Comparison of ENCODE assay signal across 1 cellular context in genomic region chr19:29605653-29606419, GRCh38.
TF ChIP-seq lines count a peak whose summit lies in the region.

Gene POP4, plus strand, starts transcription at chr19:29606283. Its CDS starts 36 bp downstream, at chr19:29606319.

TF ChIP-seq in GM12878, 131 proteins besides CTCF, POLR2A, EP300 and RAD21 (continued from another document and continues in another):
- TF ChIP-seq BCL3 (IDR thresholded peaks at IDR 0.05; ENCODE audit: borderline replicate concordance, insufficient read depth, low read depth, low read length, poor library complexity, severe bottlenecking) (no peak), BRCA1 (IDR thresholded peaks at IDR 0.05; ENCODE audit: low read depth, low read length) (no peak), RAD51 (IDR thresholded peaks at IDR 0.05) (no peak), FOXK2 (IDR thresholded peaks at IDR 0.05) (peak; percentile 74), MYC (IDR thresholded peaks at IDR 0.05; ENCODE audit: insufficient read depth, insufficient read length, insufficient replicate concordance, low read length, severe bottlenecking) (no peak), RUNX3 (IDR thresholded peaks at IDR 0.05; ENCODE audit: low read length) (0 out of 2 replicates have a peak, but pooled peaks have one; percentile 40), BCLAF1 (IDR thresholded peaks at IDR 0.05) (no peak), EED (IDR thresholded peaks at IDR 0.05; ENCODE audit: low read depth) (peak; percentile 42; the same call in 1 of the 2 replicates), CEBPZ (IDR thresholded peaks at IDR 0.05; ENCODE audit: low read depth, low read length) (no peak), NFYA (IDR thresholded peaks at IDR 0.05; ENCODE audit: borderline replicate concordance, low read depth, low read length) (no peak), E4F1 (IDR thresholded peaks at IDR 0.05; ENCODE audit: borderline replicate concordance, partially characterized antibody) (peak; percentile 76), PAX8 (IDR thresholded peaks at IDR 0.05) (no peak), ATF2 (IDR thresholded peaks at IDR 0.05; ENCODE audit: low read length) (no peak; the same call in 1 of the 2 replicates), MTA2 (IDR thresholded peaks at IDR 0.05; ENCODE audit: low read depth) (peak; percentile 60; the same call in 1 of the 2 replicates), RCOR1 (conservative IDR thresholded peaks at IDR 0.05; ENCODE audit: low read depth, low read length) (no peak), NFXL1 (IDR thresholded peaks at IDR 0.05; ENCODE audit: borderline replicate concordance) (no peak), LARP7 (IDR thresholded peaks at IDR 0.05) (no peak; the same call in none of the 2 replicates), YBX1 (IDR thresholded peaks at IDR 0.05) (no peak), CREM (IDR thresholded peaks at IDR 0.05; ENCODE audit: low read depth) (peak; percentile 100), SIN3A (IDR thresholded peaks at IDR 0.05; ENCODE audit: low read depth, low read length) (peak; percentile 89; the same call in 1 of the 2 replicates), CHD4 (IDR thresholded peaks at IDR 0.05) (no peak), NKRF (conservative IDR thresholded peaks at IDR 0.05) (peak; percentile 90), SKIL (IDR thresholded peaks at IDR 0.05; ENCODE audit: low read depth, poor library complexity, severe bottlenecking) (peak; percentile 23), SP1 (IDR thresholded peaks at IDR 0.05; ENCODE audit: low read depth, low read length) (no peak), POLR2AphosphoS5 (IDR thresholded peaks at IDR 0.05; ENCODE audit: low read length) (peak; percentile 98), HDAC2 (IDR thresholded peaks at IDR 0.05) (no peak), NR2F1 (conservative IDR thresholded peaks at IDR 0.05) (peak; percentile 62; the same call in 1 of the 2 replicates), JUNB (IDR thresholded peaks at IDR 0.05) (no peak), TCF7 (IDR thresholded peaks at IDR 0.05; ENCODE audit: borderline replicate concordance) (no peak), ETV6 (conservative IDR thresholded peaks at IDR 0.05 in 1 of 2, IDR thresholded peaks at IDR 0.05 in 1 of 2; ENCODE audit: borderline replicate concordance in 1 of 2, low read depth in 1 of 2) (0 out of 4 replicates have a peak, but pooled peaks of 1 of the 2 experiments have one; percentile 27), RELB (IDR thresholded peaks at IDR 0.05; ENCODE audit: low read depth) (peak; percentile 94), RELA (IDR thresholded peaks at IDR 0.05; ENCODE audit: borderline replicate concordance, partially characterized antibody) (peak; percentile 42), BMI1 (IDR thresholded peaks at IDR 0.05; ENCODE audit: borderline replicate concordance) (no peak), JUND (IDR thresholded peaks at IDR 0.05; ENCODE audit: low read depth, low read length) (0 out of 2 replicates have a peak, but pooled peaks have one; percentile 38), ZZZ3 (IDR thresholded peaks at IDR 0.05; ENCODE audit: control insufficient read depth, insufficient read length, low read depth) (no peak), SMARCA5 (IDR thresholded peaks at IDR 0.05) (0 out of 2 replicates have a peak, but pooled peaks have one; percentile 47), TCF12 (IDR thresholded peaks at IDR 0.05; ENCODE audit: low read depth, low read length) (peak; percentile 84), SUPT20H (IDR thresholded peaks at IDR 0.05; ENCODE audit: borderline replicate concordance, control insufficient read depth, low read depth, low read length) (no peak; the same call in 1 of the 2 replicates), MAX (IDR thresholded peaks at IDR 0.05; ENCODE audit: low read depth, low read length) (0 out of 2 replicates have a peak, but pooled peaks have one; percentile 32), SMC3 (IDR thresholded peaks at IDR 0.05; ENCODE audit: borderline replicate concordance, low read length) (no peak), TARDBP (IDR thresholded peaks at IDR 0.05; ENCODE audit: borderline replicate concordance) (no peak), FOXM1 (IDR thresholded peaks at IDR 0.05; ENCODE audit: low read depth, low read length) (no peak), SMAD1 (IDR thresholded peaks at IDR 0.05; ENCODE audit: low read depth, partially characterized antibody) (peak; percentile 84), EGR1 (IDR thresholded peaks at IDR 0.05; ENCODE audit: borderline replicate concordance in 1 of 2, low read depth in 2 of 2, low read length in 2 of 2) (peak in 1 of 2 experiments; percentile 63; a peak in 1 of 3 replicates), KDM1A (IDR thresholded peaks at IDR 0.05; ENCODE audit: borderline replicate concordance) (no peak), SUZ12 (IDR thresholded peaks at IDR 0.05; ENCODE audit: unreplicated experiment) (no peak), STAT1 (conservative IDR thresholded peaks at IDR 0.05) (peak; percentile 51; the same call in 1 of the 2 replicates)
